In the genomic region with DNA sequence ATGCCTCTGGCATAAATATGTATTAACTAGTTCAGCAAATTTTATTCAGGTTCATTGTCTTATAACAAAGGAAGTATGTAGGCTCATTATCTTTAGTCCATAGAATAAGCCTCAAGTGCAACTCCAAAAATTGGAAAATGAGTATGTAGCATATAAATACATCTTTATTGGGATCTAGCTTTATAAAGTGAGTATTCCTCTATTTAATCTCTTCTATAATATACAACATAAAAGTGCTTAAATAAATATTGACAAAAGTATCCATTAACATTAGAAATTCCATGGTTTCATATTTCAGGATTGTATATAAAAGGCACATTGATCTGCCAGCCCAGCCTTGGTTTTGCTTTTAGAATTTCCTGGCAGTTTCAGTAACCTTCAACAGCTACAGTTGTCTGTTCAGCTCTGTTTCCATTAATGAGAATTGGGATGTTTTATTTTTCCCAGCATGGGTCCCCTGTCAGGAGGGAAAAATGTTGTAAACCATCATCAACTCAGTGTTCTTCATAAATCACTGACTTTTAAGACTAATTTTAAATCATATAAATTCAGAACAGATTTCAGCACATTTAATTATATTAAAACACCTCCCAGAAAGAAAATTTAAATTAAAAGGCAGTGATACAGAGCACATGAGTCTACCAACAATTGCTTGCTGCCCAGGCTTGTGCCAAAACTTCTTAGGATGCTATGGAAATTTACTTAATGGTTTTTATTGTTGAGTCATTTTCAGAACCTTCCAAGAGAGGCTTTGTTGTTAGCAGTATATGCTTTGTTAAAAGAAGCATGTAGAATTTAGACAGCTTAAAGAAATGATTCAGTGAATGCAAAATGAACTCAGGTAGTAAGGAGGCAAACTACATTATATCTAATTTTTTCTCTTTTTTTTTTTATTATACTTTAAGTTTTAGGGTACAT, we compare ENCODE assay signal across 23 cellular contexts.
DNase-seq lines count a peak whose midpoint lies in the region; ATAC-seq and TF ChIP-seq lines count a peak whose summit lies in the region.
"Had no signal": no experiment of that assay in that cellular context is flagged by ENCODE, and none has a peak within 500 bp of the region (broad histone marks: within the 10 kb centered on the region; RNA-seq: fewer than 3 reads in every experiment).

No MANE protein-coding gene starts in this region.

- H4K20me1 ChIP-seq in IMR-90 (ENCODE audit: insufficient read depth, low read length) (no peaks in the 10 kb centered on the region), hepatocyte (ENCODE audit: insufficient read depth, poor library complexity, severe bottlenecking) (no peaks in the 10 kb centered on the region)

- peak overlapping the region; percentile 56; the same call in 1 of the 2 replicates for H3K4ac ChIP-seq in IMR-90 (ENCODE audit: low read depth, low read length)

- H3K36me3 ChIP-seq in IMR-90 (ENCODE audit: control insufficient read depth, insufficient read depth, low read length) (0 out of 2 replicates have a peak, but pooled peaks cover 2% of the 10 kb centered on the region), hepatocyte (replicated peaks; ENCODE audit: insufficient read depth, low read depth) (no peaks in the 10 kb centered on the region)
- H3K36me3 ChIP-seq: right atrium auricular region, spleen had no signal

- in situ Hi-C loops in IMR-90 (cut with MboI; ENCODE audit: low sequenced_read_pairs), result no loop called here

- intact Hi-C loops in IMR-90 (cut with micrococcal nuclease), result no loop called here

- CTCF ChIA-PET in IMR-90 (lab: Yijun Ruan, JAX), result interaction anchor here (0.6 kb wide), 2 partner anchors 198 to 512 kb away, joined by 3 read pairs; no protein-coding TSS in a partner anchor
- CTCF ChIA-PET in activated CD4-positive, alpha-beta T cell treated with anti-CD3 and anti-CD28 coated beads, Interleukin-2, amount 10 ng/mL, durations not matched to agents 7 days and 5 days (lab: Charles Lee), result no interaction called here

- H3K4me1 Mint-ChIP-seq in activated CD4-positive, alpha-beta T cell treated with anti-CD3 and anti-CD28 coated beads, Interleukin-2, amount 10 ng/mL, durations not matched to agents 7 days and 5 days, result no peaks in the 10 kb centered on the region
- H3K4me1 Mint-ChIP-seq: activated naive CD4-positive, alpha-beta T cell treated with anti-CD3 and anti-CD28 coated beads, Interleukin-2, amount 10 ng/mL, durations not matched to agents 7 days and 5 days; IgD-negative memory B cell had no signal

- H3K27ac ChIP-seq in C4-2B (peak overlapping the region; percentile 61; the same call in 1 of the 2 replicates), IMR-90 (ENCODE audit: insufficient read depth, low read length) (no peak overlapping the region; the same call in 1 of the 2 replicates), hepatocyte (peak overlapping the region; percentile 59)
- H3K27ac ChIP-seq: parathyroid adenoma, right atrium auricular region, spleen had no signal

- H2AK5ac ChIP-seq in IMR-90 (ENCODE audit: low read depth, low read length), result no peak overlapping the region

- H3K18ac ChIP-seq in IMR-90 (ENCODE audit: low read depth, low read length), result no peak overlapping the region; the same call in 1 of the 2 replicates

- H4K5ac ChIP-seq in IMR-90 (ENCODE audit: low read depth, low read length), result no peak overlapping the region; the same call in 1 of the 2 replicates

- no peaks in the 10 kb centered on the region for H3K27me3 ChIP-seq in IMR-90 (ENCODE audit: control insufficient read depth, insufficient read depth, low read length)
- H3K27me3 ChIP-seq in hepatocyte, result no peaks in the 10 kb centered on the region
- H3K27me3 ChIP-seq: right atrium auricular region, spleen had no signal

- no peak overlapping the region for H3K27ac Mint-ChIP-seq in activated CD4-positive, alpha-beta T cell treated with anti-CD3 and anti-CD28 coated beads, Interleukin-2, amount 10 ng/mL, durations not matched to agents 7 days and 5 days
- H3K27ac Mint-ChIP-seq: activated naive CD4-positive, alpha-beta T cell treated with anti-CD3 and anti-CD28 coated beads, Interleukin-2, amount 10 ng/mL, durations not matched to agents 7 days and 5 days; IgD-negative memory B cell; type B pancreatic cell; WTC11 had no signal

- no peaks in the 10 kb centered on the region for H3K79me1 ChIP-seq in IMR-90 (ENCODE audit: low read depth in 1 of 2, low read length in 2 of 2)

- H3K4me1 ChIP-seq in IMR-90 (ENCODE audit: control insufficient read depth, insufficient read depth, low read length) (peaks cover 11% of the 10 kb centered on the region), hepatocyte (ENCODE audit: insufficient read depth) (peaks cover 4% of the 10 kb centered on the region)
- H3K4me1 ChIP-seq: parathyroid adenoma, right atrium auricular region, spleen had no signal

- dilution Hi-C loops in IMR-90 (cut with HindIII; ENCODE audit: low sequenced_read_pairs, unreplicated experiment), result no loop called here

- H3K9me3 ChIP-seq in IMR-90 (ENCODE audit: control insufficient read depth, insufficient read depth, low read length), result no peaks in the 10 kb centered on the region
- no peaks in the 10 kb centered on the region for H3K9me3 ChIP-seq in hepatocyte (ENCODE audit: low read depth)
- H3K9me3 ChIP-seq: right atrium auricular region, spleen had no signal

- H3K14ac ChIP-seq in IMR-90 (replicated peaks; ENCODE audit: low read depth, low read length), result no peak overlapping the region

- H3K79me2 ChIP-seq in hepatocyte, result no peaks in the 10 kb centered on the region
- H3K79me2 ChIP-seq: parathyroid adenoma had no signal

- no peak for TF ChIP-seq RAD21 in IMR-90 (IDR thresholded peaks at IDR 0.05; ENCODE audit: low read length)

- peak overlapping the region; percentile 42; the same call in 1 of the 2 replicates for H2BK20ac ChIP-seq in IMR-90 (ENCODE audit: low read depth, low read length)

- no peak overlapping the region for H3K9ac ChIP-seq in IMR-90 (ENCODE audit: low read depth, low read length)
- H3K9ac ChIP-seq: parathyroid adenoma had no signal

- no peak overlapping the region for H3K4me3 Mint-ChIP-seq in activated CD4-positive, alpha-beta T cell treated with anti-CD3 and anti-CD28 coated beads, Interleukin-2, amount 10 ng/mL, durations not matched to agents 7 days and 5 days
- H3K4me3 Mint-ChIP-seq: activated naive CD4-positive, alpha-beta T cell treated with anti-CD3 and anti-CD28 coated beads, Interleukin-2, amount 10 ng/mL, durations not matched to agents 7 days and 5 days; IgD-negative memory B cell; type B pancreatic cell; WTC11 had no signal

- H4K8ac ChIP-seq in IMR-90 (ENCODE audit: low read depth in 2 of 2, low read length in 2 of 2), result 0 out of 4 replicates have a peak overlapping the region, but pooled peaks have one; percentile 33 to 37

- H3K23ac ChIP-seq in IMR-90 (ENCODE audit: low read depth, low read length), result no peak overlapping the region

- H3K4me2 ChIP-seq in IMR-90 (ENCODE audit: low read depth, low read length) (peak overlapping the region; percentile 29; the same call in 1 of the 2 replicates), hepatocyte (no peak overlapping the region)

- no peak overlapping the region for H2BK15ac ChIP-seq in IMR-90 (ENCODE audit: low read depth, low read length)

- H3K9me2 ChIP-seq in hepatocyte (replicated peaks; ENCODE audit: insufficient read depth), result no peaks in the 10 kb centered on the region

- H3K4me3 ChIP-seq in IMR-90 (ENCODE audit: insufficient read depth, low read depth, low read length) (no peak overlapping the region), hepatocyte (no peak overlapping the region)
- H3K4me3 ChIP-seq: GM12878, lung, right atrium auricular region, spleen had no signal

- H3K56ac ChIP-seq in IMR-90 (ENCODE audit: extremely low read depth, insufficient read depth, low read length), result peak overlapping the region; percentile 17; the same call in 1 of the 2 replicates

- no peak for TF ChIP-seq CTCF in C4-2B (conservative IDR thresholded peaks at IDR 0.05)
- TF ChIP-seq CTCF in IMR-90 (conservative IDR thresholded peaks at IDR 0.05; ENCODE audit: low read depth, low read length), result no peak
- TF ChIP-seq CTCF in hepatocyte (IDR thresholded peaks at IDR 0.05; ENCODE audit: poor library complexity), result no peak

- H3K9me3 Mint-ChIP-seq in activated CD4-positive, alpha-beta T cell treated with anti-CD3 and anti-CD28 coated beads, Interleukin-2, amount 10 ng/mL, durations not matched to agents 7 days and 5 days, result peaks cover 15% of the 10 kb centered on the region
- H3K9me3 Mint-ChIP-seq: type B pancreatic cell had no signal

- DNase-seq in IMR-90, result peak; percentile 47
- DNase-seq in RPMI7951 (ENCODE audit: low read depth), result peak; percentile 33
- DNase-seq in hepatocyte (ENCODE audit: low spot score), result no peak
- DNase-seq in activated CD4-positive, alpha-beta T cell treated with anti-CD3 and anti-CD28 coated beads, Interleukin-2, amount 10 ng/mL, durations not matched to agents 7 days and 5 days, result no peak
- no peak for DNase-seq in NCI-H345 treated with DMSO at 0.1 percent for 48 hours (lab: John Stamatoyannopoulos, UW; ENCODE audit: unreplicated experiment)
- DNase-seq in cerebellum (ENCODE audit: low spot score), result no peak
- DNase-seq: activated naive CD4-positive, alpha-beta T cell treated with anti-CD3 and anti-CD28 coated beads, Interleukin-2, amount 10 ng/mL, durations not matched to agents 7 days and 5 days; Calu3; head of caudate nucleus; kidney glomerular epithelial cell; NCI-H1436 treated with DMSO at 0.1 percent for 48 hours; NCI-H2107; NCI-H510A; Right ventricle myocardium superior; spleen had no signal

- H2BK120ac ChIP-seq in IMR-90 (ENCODE audit: low read depth, low read length), result peak overlapping the region; percentile 71

- H2AFZ ChIP-seq in IMR-90 (replicated peaks; ENCODE audit: low read length, poor library complexity) (no peak overlapping the region), hepatocyte (no peak overlapping the region)
- H2AFZ ChIP-seq: parathyroid adenoma had no signal

- H2AK9ac ChIP-seq in IMR-90 (replicated peaks; ENCODE audit: low read depth, low read length, poor library complexity), result no peak overlapping the region

- ATAC-seq in IMR-90 (ENCODE audit: low read depth), result peak; percentile 70
- ATAC-seq: GM12878 had no signal

- H4K91ac ChIP-seq in IMR-90 (ENCODE audit: insufficient read depth, low read depth, low read length), result peak overlapping the region; percentile 39

- no peak for TF ChIP-seq POLR2A in IMR-90 (IDR thresholded peaks at IDR 0.05; ENCODE audit: low read depth, low read length)

- H3K9me1 ChIP-seq in IMR-90 (ENCODE audit: insufficient read depth, low read length), result no peaks in the 10 kb centered on the region

- H2BK5ac ChIP-seq in IMR-90 (ENCODE audit: low read depth, low read length, poor library complexity, severe bottlenecking), result peak overlapping the region; percentile 60

- peaks cover 12% of the 10 kb centered on the region for H3K27me3 Mint-ChIP-seq in activated CD4-positive, alpha-beta T cell treated with anti-CD3 and anti-CD28 coated beads, Interleukin-2, amount 10 ng/mL, durations not matched to agents 7 days and 5 days
- H3K27me3 Mint-ChIP-seq: type B pancreatic cell had no signal

- H3K36me3 Mint-ChIP-seq in activated CD4-positive, alpha-beta T cell treated with anti-CD3 and anti-CD28 coated beads, Interleukin-2, amount 10 ng/mL, durations not matched to agents 7 days and 5 days (ENCODE audit: low read depth), result no peaks in the 10 kb centered on the region
- H3K36me3 Mint-ChIP-seq: activated naive CD4-positive, alpha-beta T cell treated with anti-CD3 and anti-CD28 coated beads, Interleukin-2, amount 10 ng/mL, durations not matched to agents 7 days and 5 days; IgD-negative memory B cell had no signal

- BruUV-seq in IMR-90 (replicated peaks; lab: Mats Ljungman, UMichigan), result no TSS peak

- POLR2A ChIA-PET in IMR-90 (lab: Charles Lee; ENCODE audit: unreplicated experiment), result no interaction called here
- POLR2A ChIA-PET in activated CD4-positive, alpha-beta T cell treated with anti-CD3 and anti-CD28 coated beads, Interleukin-2, amount 10 ng/mL, durations not matched to agents 7 days and 5 days (lab: Charles Lee), result no interaction called here

Comparison
In these comparisons a context has a peak if more than half of its experiments do, and no peak if none do; other contexts are left out.
1. DNase-seq: peak in IMR-90 (single experiment) and RPMI7951 (single experiment); none in hepatocyte (single experiment), activated CD4-positive, alpha-beta T cell treated with anti-CD3 and anti-CD28 coated beads, Interleukin-2, amount 10 ng/mL, durations not matched to agents 7 days and 5 days (single experiment), NCI-H345 treated with DMSO at 0.1 percent for 48 hours (single experiment) and cerebellum (single experiment).